ENCODE assay signal across 8 cellular contexts in genomic region chr15:82262422-82263026, GRCh38. TPM values are rescaled to one million over a fixed set of nuclear protein-coding genes. Genes with fewer than 3 reads are reported as not detected.
DNase-seq lines count a peak whose midpoint lies in the region; TF ChIP-seq lines count a peak whose summit lies in the region.

TSS of gene EFL1 (minus strand) at chr15:82262734. CDS start at chr15:82261778, 956 bp downstream.
TSS of gene SAXO2 (plus strand) at chr15:82262818. CDS start at chr15:82262880, 62 bp downstream.

- H3K9me3 ChIP-seq in GM23248 (ENCODE audit: low read depth) (no peaks in the 10 kb centered on the region), Karpas-422 (ENCODE audit: low read length) (no peaks in the 10 kb centered on the region)

- peaks cover 10% of the 10 kb centered on the region for H3K36me3 Mint-ChIP-seq in nephron (ENCODE audit: low read depth)
- peaks cover 24% of the 10 kb centered on the region for H3K36me3 Mint-ChIP-seq in stimulated activated naive CD8-positive, alpha-beta T cell treated with anti-CD3 and anti-CD28 coated beads, Interleukin-15, Interleukin-2, amounts not matched to agents 100 ng/mL and 50 ng/mL, for 24 hours (ENCODE audit: low read depth)

- H3K27ac ChIP-seq in GM23248 = peak within 1 kb of the TSS; percentile 82
- H3K27ac ChIP-seq in Karpas-422 (ENCODE audit: low read length) = no peak within 1 kb of the TSS

- peaks cover 3% of the 10 kb centered on the region for H3K27me3 Mint-ChIP-seq in nephron (ENCODE audit: low read depth)
- H3K27me3 Mint-ChIP-seq in stimulated activated naive CD8-positive, alpha-beta T cell treated with anti-CD3 and anti-CD28 coated beads, Interleukin-15, Interleukin-2, amounts not matched to agents 100 ng/mL and 50 ng/mL, for 24 hours = no peaks in the 10 kb centered on the region

- H3K4me3 ChIP-seq in GM23248 (peak within 1 kb of the TSS; percentile 87), Karpas-422 (ENCODE audit: low read length) (peak within 1 kb of the TSS; percentile 92), fibroblast of the aortic adventitia (ENCODE audit: low read depth, low read length) (peak within 1 kb of the TSS; percentile 81)

- peak within 1 kb of the TSS; percentile 85 for H3K4me2 ChIP-seq in GM23248 (ENCODE audit: unreplicated experiment)
- H3K4me2 ChIP-seq in Karpas-422 (ENCODE audit: low read depth, low read length, poor library complexity, severe bottlenecking) = peak within 1 kb of the TSS; percentile 82

- peak within 1 kb of the TSS; percentile 88 for H2AFZ ChIP-seq in GM23248
- H2AFZ ChIP-seq in Karpas-422 (ENCODE audit: low read length) = peak within 1 kb of the TSS; percentile 94

- H4K20me1 ChIP-seq in GM23248 (ENCODE audit: insufficient read depth) (no peaks in the 10 kb centered on the region), Karpas-422 (ENCODE audit: insufficient read depth, low read depth, low read length) (no peaks in the 10 kb centered on the region)

- in situ Hi-C loops in GM23248 (cut with MboI) = no loop called here

- peaks cover 19% of the 10 kb centered on the region for H3F3A ChIP-seq in GM23248 (ENCODE audit: insufficient read depth)

- H3K9me2 ChIP-seq in GM23248 (ENCODE audit: insufficient read depth) (no peaks in the 10 kb centered on the region), Karpas-422 (replicated peaks; ENCODE audit: insufficient read depth, low read length) (no peaks in the 10 kb centered on the region)

- 0 to 1% methylated on average over 55 to 57 of the region's 57 CpGs for WGBS in GM23248 (ENCODE audit: low coverage in 1 of 2, low lambda C conversion rate in 2 of 2, missing lambda C conversion rate in 2 of 2), 2 experiments

- peak within 1 kb of the TSS; percentile 49 to 75 (median 68) for H3K27ac Mint-ChIP-seq in nephron
- H3K27ac Mint-ChIP-seq in stimulated activated naive CD8-positive, alpha-beta T cell treated with anti-CD3 and anti-CD28 coated beads, Interleukin-15, Interleukin-2, amounts not matched to agents 100 ng/mL and 50 ng/mL, for 24 hours = peak within 1 kb of the TSS; percentile 82

- H3K36me3 ChIP-seq in GM23248 (ENCODE audit: low read depth) (peaks cover 13% of the 10 kb centered on the region), Karpas-422 (ENCODE audit: insufficient read depth, low read length) (peaks cover 12% of the 10 kb centered on the region; the same call in 1 of the 2 replicates)

- no peaks in the 10 kb centered on the region for H3K9me3 Mint-ChIP-seq in nephron
- no peaks in the 10 kb centered on the region for H3K9me3 Mint-ChIP-seq in stimulated activated naive CD8-positive, alpha-beta T cell treated with anti-CD3 and anti-CD28 coated beads, Interleukin-15, Interleukin-2, amounts not matched to agents 100 ng/mL and 50 ng/mL, for 24 hours

- DNase-seq in Daoy (ENCODE audit: low read depth) (peak; percentile 92), GM23248 (peak; percentile 95), Karpas-422 (peak; percentile 95), RPMI8226 (peak; percentile 91), fibroblast of the aortic adventitia (ENCODE audit: low read depth) (peak; percentile 65)
- peak; percentile 80 for DNase-seq in activated T-helper 9 cell treated with anti-CD3 and anti-CD28 coated beads, Interleukin-2, amount 50 U/mL, for 16 hours (ENCODE audit: low read depth)

- H3K79me2 ChIP-seq in GM23248 (ENCODE audit: insufficient read depth) (peaks cover 37% of the 10 kb centered on the region), Karpas-422 (ENCODE audit: low read length) (peaks cover 39% of the 10 kb centered on the region)

- H3K4me1 ChIP-seq in GM23248 (ENCODE audit: insufficient read depth) (peaks cover 20% of the 10 kb centered on the region), Karpas-422 (ENCODE audit: low read length) (peaks cover 22% of the 10 kb centered on the region)

- TF ChIP-seq CTCF in fibroblast of the aortic adventitia (IDR thresholded peaks at IDR 0.05; ENCODE audit: insufficient read depth, low read length) = no peak
- no peak for TF ChIP-seq CTCF in nephron (IDR thresholded peaks at IDR 0.05; ENCODE audit: unreplicated experiment in 3 of 3)

- peaks cover 22% of the 10 kb centered on the region for H3K4me1 Mint-ChIP-seq in nephron
- H3K4me1 Mint-ChIP-seq in stimulated activated naive CD8-positive, alpha-beta T cell treated with anti-CD3 and anti-CD28 coated beads, Interleukin-15, Interleukin-2, amounts not matched to agents 100 ng/mL and 50 ng/mL, for 24 hours (ENCODE audit: low read depth) = peaks cover 29% of the 10 kb centered on the region

- peak within 1 kb of the TSS; percentile 93 to 95 (median 93) for H3K4me3 Mint-ChIP-seq in nephron
- peak within 1 kb of the TSS; percentile 91 for H3K4me3 Mint-ChIP-seq in stimulated activated naive CD8-positive, alpha-beta T cell treated with anti-CD3 and anti-CD28 coated beads, Interleukin-15, Interleukin-2, amounts not matched to agents 100 ng/mL and 50 ng/mL, for 24 hours

- H3K27me3 ChIP-seq in GM23248 (replicated peaks; ENCODE audit: insufficient read depth) (no peaks in the 10 kb centered on the region), Karpas-422 (ENCODE audit: low read length) (no peaks in the 10 kb centered on the region)

- H3K9ac ChIP-seq in GM23248 (peak within 1 kb of the TSS; percentile 78), Karpas-422 (ENCODE audit: low read length) (peak within 1 kb of the TSS; percentile 87)

RNA-seq across cellular contexts. Expression of gene EFL1, which starts in this region (rescaled TPM):
- total RNA-seq in Daoy (2014; rRNA removed; shearing (Covaris generic)) = 21.6 and 37.9 TPM in 2 replicates
- 28.4 and 53.7 TPM in 2 replicates for total RNA-seq in GM23248 (2014; rRNA removed; shearing (Covaris generic))
- 21.3 and 21.8 TPM in 2 replicates for polyA plus RNA-seq in GM23248 (2016; fragmentation: Nextera tagmentation; extraction: Ambion mirVana)
- 18.5 and 30.7 TPM in 2 replicates for total RNA-seq in Karpas-422 (2014; rRNA removed; shearing (Covaris generic); ENCODE audit: low replicate concordance)
- 18.6 and 36.7 TPM in 2 replicates for total RNA-seq in fibroblast of the aortic adventitia (ENCODE audit: low replicate concordance)

RNA-seq across cellular contexts. Expression of gene SAXO2, which starts in this region (rescaled TPM):
- total RNA-seq in Daoy (2014; rRNA removed; shearing (Covaris generic)) = 1.8 and 11.0 TPM in 2 replicates
- total RNA-seq in GM23248 (2014; rRNA removed; shearing (Covaris generic)) = not detected in 2 replicates
- polyA plus RNA-seq in GM23248 (2016; fragmentation: Nextera tagmentation; extraction: Ambion mirVana) = 0.51 and 2.0 TPM in 2 replicates
- total RNA-seq in Karpas-422 (2014; rRNA removed; shearing (Covaris generic); ENCODE audit: low replicate concordance) = 0.60 and 6.8 TPM in 2 replicates
- total RNA-seq in fibroblast of the aortic adventitia (ENCODE audit: low replicate concordance) = 0.25 and 1.4 TPM in 2 replicates
